ENCODE assay signal across 31 cellular contexts in the genomic region with DNA sequence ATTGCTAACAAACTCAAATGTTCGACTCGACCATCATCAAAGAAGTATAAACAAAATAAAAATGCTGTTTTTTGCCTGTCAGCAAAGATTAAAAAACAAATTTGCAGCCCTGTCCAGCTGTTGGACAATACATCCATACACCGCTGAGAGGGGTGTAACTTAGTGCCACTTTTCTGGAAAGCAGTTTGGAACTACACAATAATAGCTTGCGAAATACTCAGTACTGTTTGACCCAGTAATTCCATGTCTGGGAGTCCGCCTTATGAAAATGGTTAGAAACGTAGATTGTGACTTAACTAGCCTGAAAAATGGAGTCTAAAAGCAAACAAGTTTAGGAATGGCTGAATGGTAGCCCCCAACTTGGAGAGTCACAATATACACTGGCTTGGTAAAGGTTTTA. TPM values are rescaled to one million over a fixed set of nuclear protein-coding genes. Genes with fewer than 3 reads are reported as not detected.
"Had no signal": no experiment of that assay in that cellular context is flagged by ENCODE, and none has a peak within 500 bp of the region (broad histone marks: within the 10 kb centered on the region; RNA-seq: fewer than 3 reads in every experiment).

No MANE protein-coding gene starts in this region.

- DNase-seq: colonic mucosa; effector memory CD4-positive, alpha-beta T cell; erythroblast; foreskin fibroblast; gastrocnemius medialis; head of caudate nucleus; mesenchymal stem cell; mucosa of descending colon; naive B cell; stimulated activated CD4-positive, alpha-beta T cell treated with anti-CD3 and anti-CD28 coated beads, Interleukin-12 subunit alpha, Interleukin-12 subunit beta, amount 100 ng/mL, for 4 hours; stimulated activated CD4-positive, alpha-beta T cell treated with anti-CD3 and anti-CD28 coated beads, Interleukin-1b, Interleukin-23, amount 100 ng/mL, for 48 hours; stimulated activated CD4-positive, alpha-beta T cell treated with anti-CD3 and anti-CD28 coated beads, Interleukin-4, amount 100 ng/mL, for 1 hour; stimulated activated CD8-positive, alpha-beta memory T cell treated with anti-CD3 and anti-CD28 coated beads, Interleukin-4, amount 100 ng/mL, for 48 hours; stimulated activated naive CD4-positive, alpha-beta T cell; stimulated activated naive CD8-positive, alpha-beta T cell treated with anti-CD3 and anti-CD28 coated beads, Interleukin-15, amount 100 ng/mL, for 72 hours; upper lobe of left lung had no signal

- H2AFZ ChIP-seq: parathyroid adenoma had no signal

- H3K27ac ChIP-seq: colonic mucosa, gastrocnemius medialis, neutrophil, parathyroid adenoma, thoracic aorta, tibial nerve, upper lobe of left lung had no signal

- H3K9me3 ChIP-seq: colonic mucosa, gastrocnemius medialis, mucosa of descending colon, neutrophil, thoracic aorta, tibial nerve, upper lobe of left lung had no signal

- H3K4me3 ChIP-seq: colonic mucosa, gastrocnemius medialis, mucosa of descending colon, smooth muscle cell, thoracic aorta, tibial nerve, upper lobe of left lung had no signal

- FAIRE-seq: keratinocyte, urothelium cell line had no signal

- H3K36me3 ChIP-seq: colonic mucosa had no signal

- H3K4me2 ChIP-seq: smooth muscle cell had no signal

- H3K9ac ChIP-seq: parathyroid adenoma had no signal

- ATAC-seq: gastrocnemius medialis; mucosa of descending colon; natural killer cell treated with Interleukin-12 subunit alpha and Interleukin-12 subunit beta and Interleukin-15 and Interleukin-18, amount 100 ng/mL, for 72 hours; sciatic nerve; stimulated activated naive CD8-positive, alpha-beta T cell treated with anti-CD3 and anti-CD28 coated beads, Interleukin-15, amount 100 ng/mL, for 72 hours had no signal

- H3K4me1 ChIP-seq: colonic mucosa, parathyroid adenoma had no signal

- H3K27me3 ChIP-seq: colonic mucosa, gastrocnemius medialis, neutrophil, tibial nerve, upper lobe of left lung had no signal

RNA-seq across cellular contexts. Expression of gene SVOP, which starts 37.9 kb away (rescaled TPM):
- total RNA-seq: glomerular endothelial cell; lower leg skin; lung microvascular endothelial cell; mesothelial cell of epicardium; natural killer cell treated with Interleukin-12 subunit alpha and Interleukin-12 subunit beta and Interleukin-15 and Interleukin-18, amount 100 ng/mL, for 72 hours; omental fat pad; sciatic nerve; smooth muscle cell; subcutaneous adipose tissue; thoracic aorta; tibial nerve; upper lobe of left lung had no signal
- polyA plus RNA-seq: keratinocyte, smooth muscle cell had no signal
